26 cellular contexts compared by ENCODE assay signal in the genomic region with DNA sequence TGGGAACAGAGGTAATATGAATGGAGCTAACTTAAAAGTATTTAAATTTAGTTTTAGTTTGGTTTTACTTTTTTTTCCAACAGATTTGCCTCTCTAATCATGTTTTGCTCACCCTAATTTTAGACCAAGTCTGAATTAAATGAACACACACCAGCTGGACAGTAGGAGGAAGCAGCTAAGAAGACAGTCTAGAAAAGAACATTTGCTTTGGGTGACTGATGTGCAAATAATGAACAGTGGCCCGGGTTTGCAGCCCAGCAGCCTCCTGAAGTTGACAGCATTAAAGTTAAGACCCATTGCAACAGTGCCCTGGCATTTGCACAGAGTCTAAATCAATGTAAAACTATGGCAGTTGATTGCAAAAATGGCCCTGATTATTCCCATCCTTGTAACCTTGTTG.
"Had no signal": no experiment of that assay in that cellular context is flagged by ENCODE, and none has a peak within 500 bp of the region (broad histone marks: within the 10 kb centered on the region; RNA-seq: fewer than 3 reads in every experiment).

No MANE protein-coding gene starts in this region.

- DNase-seq: dermis blood vessel endothelial cell; effector memory CD4-positive, alpha-beta T cell; foreskin keratinocyte; glutamatergic neuron; heart right ventricle; islet precursor cell; kidney glomerular epithelial cell; left colon; left ventricle myocardium inferior; lower lobe of right lung; natural killer cell; occipital lobe; ovary; psoas muscle; right cardiac atrium; sigmoid colon; spleen; stimulated activated CD4-positive, alpha-beta T cell treated with anti-CD3 and anti-CD28 coated beads, Interleukin-2, amount 100 ng/mL, for 48 hours; stimulated activated naive B cell treated with anti-CD40 and anti-IgM and Interleukin-4, amounts not matched to agents 10 μg/mL and 1 μg/mL and 100 μg/mL, for 72 hours; thyroid gland; trophoblast cell had no signal

- ATAC-seq: foreskin keratinocyte; gastroesophageal sphincter; heart right ventricle; left colon; lower lobe of right lung; natural killer cell; psoas muscle; right cardiac atrium; stimulated activated naive B cell treated with anti-CD40 and anti-IgM and Interleukin-4, amounts not matched to agents 10 μg/mL and 1 μg/mL and 100 μg/mL, for 72 hours had no signal

- H3K4me3 ChIP-seq: coronary artery, esophagus muscularis mucosa, gastroesophageal sphincter, heart right ventricle, left ventricle myocardium inferior, lower lobe of right lung, ovary, psoas muscle, sigmoid colon, skin epidermis, spleen, thyroid gland, vagina had no signal

- H3K36me3 ChIP-seq: esophagus muscularis mucosa, gastroesophageal sphincter, heart right ventricle, left ventricle myocardium inferior, lower lobe of right lung, ovary, sigmoid colon, spleen, thyroid gland, vagina had no signal

- H3K4me1 ChIP-seq: foreskin keratinocyte, lower lobe of right lung, psoas muscle had no signal

- H3K27me3 ChIP-seq: esophagus muscularis mucosa, gastroesophageal sphincter, heart right ventricle, ovary, sigmoid colon, spleen, thyroid gland, vagina had no signal

- H3K27ac ChIP-seq: coronary artery, esophagus muscularis mucosa, foreskin keratinocyte, gastroesophageal sphincter, heart right ventricle, left ventricle myocardium inferior, lower lobe of right lung, ovary, psoas muscle, sigmoid colon, skin epidermis, spleen, thyroid gland, vagina had no signal

- H3K9me3 ChIP-seq: esophagus muscularis mucosa, gastroesophageal sphincter, lower lobe of right lung, ovary, psoas muscle, sigmoid colon, spleen, thyroid gland, vagina had no signal
